10 cellular contexts compared by ENCODE assay signal in the genomic region with DNA sequence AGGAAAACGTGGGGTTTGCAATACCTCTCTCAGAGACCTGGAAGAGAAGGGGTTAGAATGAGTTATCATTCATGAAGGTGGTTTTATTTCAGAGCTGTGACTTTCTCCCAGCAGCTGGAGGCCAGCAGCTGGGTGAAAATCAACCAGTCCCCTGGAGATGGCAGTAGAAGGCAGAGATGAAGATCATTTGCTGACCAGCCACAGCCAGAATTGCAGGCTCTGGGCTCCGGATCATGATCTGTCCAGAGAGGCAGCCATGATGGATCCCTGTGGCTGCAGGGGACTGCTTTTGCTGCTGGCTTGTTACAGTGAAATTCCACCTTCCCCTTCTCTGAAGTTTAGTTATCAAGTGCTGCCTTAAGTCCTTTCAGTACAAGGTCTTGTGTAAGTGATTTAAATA. TPM values are rescaled to one million over a fixed set of nuclear protein-coding genes. Genes with fewer than 3 reads are reported as not detected.
DNase-seq lines count a peak whose midpoint lies in the region; ATAC-seq, FAIRE-seq and TF ChIP-seq lines count a peak whose summit lies in the region.
"Had no signal": no experiment of that assay in that cellular context is flagged by ENCODE, and none has a peak within 500 bp of the region (broad histone marks: within the 10 kb centered on the region; RNA-seq: fewer than 3 reads in every experiment).

No MANE protein-coding gene starts in this region.

- H3K4me1 ChIP-seq in A549 (no peaks in the 10 kb centered on the region), adipocyte (ENCODE audit: control insufficient read depth, insufficient read depth, low read length) (no peaks in the 10 kb centered on the region), kidney (ENCODE audit: control insufficient read depth in 1 of 2, insufficient read depth in 1 of 2, low read depth in 1 of 2, low read length in 2 of 2) (no peaks in the 10 kb centered on the region)

- CTCF ChIA-PET in A549 (lab: Yijun Ruan, JAX) (no interaction called here), HEK293T (lab: Yijun Ruan, JAX) (interaction anchor here (0.6 kb wide), 1 partner anchor 20 kb away, joined by 3 read pairs; no protein-coding TSS in a partner anchor)

- 5% methylated on average over 2 of the region's 2 CpGs for WGBS in A549 (ENCODE audit: missing lambda C conversion rate)

- POLR2A ChIA-PET in A549 (lab: Yijun Ruan, JAX): no interaction called here
- POLR2A ChIA-PET in HEK293T (lab: Yijun Ruan, JAX): no interaction called here

- H3K36me3 ChIP-seq in adipocyte (ENCODE audit: control insufficient read depth, insufficient read depth, low read length, severe bottlenecking): no peaks in the 10 kb centered on the region
- H3K36me3 ChIP-seq in kidney (ENCODE audit: control insufficient read depth in 1 of 2, insufficient read depth in 2 of 2, low read length in 2 of 2): no peaks in the 10 kb centered on the region

- no peaks in the 10 kb centered on the region for H3K9me3 ChIP-seq in A549
- no peaks in the 10 kb centered on the region for H3K9me3 ChIP-seq in adipocyte (ENCODE audit: control insufficient read depth, low read length)
- H3K9me3 ChIP-seq in kidney (ENCODE audit: control insufficient read depth in 1 of 2, low read length in 2 of 2): no peaks in the 10 kb centered on the region

- DNase-seq in A549 (ENCODE audit: low read depth in 1 of 2, low spot score in 1 of 2) (peak; percentile 7 to 21), HEK293T (ENCODE audit: extremely low spot score) (peak; percentile 56), adipocyte (ENCODE audit: low read depth) (peak; percentile 25), kidney (no peak), NCI-H2029 treated with DMSO at 0.1 percent for 48 hours (lab: John Stamatoyannopoulos, UW) (no peak), activated T-cell treated with anti-CD3 and anti-CD28 coated beads for 4 hours (no peak)
- DNase-seq: activated CD4-positive, alpha-beta T cell treated with anti-CD3 and anti-CD28 coated beads, Interleukin-2, amount 10 ng/mL, durations not matched to agents 7 days and 5 days; CD4-positive, CD25-positive, alpha-beta regulatory T cell had no signal

- TF ChIP-seq POLR2A in A549 (IDR thresholded peaks at IDR 0.05; ENCODE audit: low read length): no peak

- FAIRE-seq in A549 (lab: Jason Lieb, UNC) (no peak), kidney (lab: Jason Lieb, UNC) (no peak)

- peak; percentile 68 to 84; a peak in 4 of 6 replicates for ATAC-seq in A549
- no peak for ATAC-seq in esophagus mucosa
- ATAC-seq in HG03159 (IDR thresholded peaks at IDR 0.05; ENCODE audit: unreplicated experiment): no peak

- H3K9ac ChIP-seq in adipocyte (ENCODE audit: low read length) (no peak overlapping the region), kidney (ENCODE audit: low read length in 2 of 2) (no peak overlapping the region)

- peak in 1 of 2 experiments; percentile 28; a peak in 2 of 5 replicates for TF ChIP-seq RAD21 in A549 (conservative IDR thresholded peaks at IDR 0.05 in 1 of 2, IDR thresholded peaks at IDR 0.05 in 1 of 2)

- H3K4me3 ChIP-seq in A549 (no peak overlapping the region), adipocyte (ENCODE audit: low read length) (no peak overlapping the region), kidney (ENCODE audit: low read length in 2 of 2) (no peak overlapping the region)

- H3K27me3 ChIP-seq in adipocyte (replicated peaks; ENCODE audit: control insufficient read depth, insufficient read depth, low read length): peaks cover 36% of the 10 kb centered on the region

- H3K4me2 ChIP-seq in A549: no peak overlapping the region

- TF ChIP-seq EP300 in A549 (IDR thresholded peaks at IDR 0.05): no peak

- intact Hi-C loops in kidney (cut with DNase I): no loop called here

- no peak overlapping the region for H3K27ac ChIP-seq in A549
- no peak overlapping the region for H3K27ac ChIP-seq in kidney (ENCODE audit: low read depth in 2 of 2, low read length in 2 of 2)

- no peak for TF ChIP-seq CTCF in A549 (IDR thresholded peaks at IDR 0.05)
- peak; percentile 35 for TF ChIP-seq CTCF in kidney (IDR thresholded peaks at IDR 0.05; ENCODE audit: borderline replicate concordance, extremely low read depth, insufficient read depth)

TF ChIP-seq in A549, 52 proteins besides CTCF, POLR2A, EP300 and RAD21:
- TF ChIP-seq, protein P1, sequence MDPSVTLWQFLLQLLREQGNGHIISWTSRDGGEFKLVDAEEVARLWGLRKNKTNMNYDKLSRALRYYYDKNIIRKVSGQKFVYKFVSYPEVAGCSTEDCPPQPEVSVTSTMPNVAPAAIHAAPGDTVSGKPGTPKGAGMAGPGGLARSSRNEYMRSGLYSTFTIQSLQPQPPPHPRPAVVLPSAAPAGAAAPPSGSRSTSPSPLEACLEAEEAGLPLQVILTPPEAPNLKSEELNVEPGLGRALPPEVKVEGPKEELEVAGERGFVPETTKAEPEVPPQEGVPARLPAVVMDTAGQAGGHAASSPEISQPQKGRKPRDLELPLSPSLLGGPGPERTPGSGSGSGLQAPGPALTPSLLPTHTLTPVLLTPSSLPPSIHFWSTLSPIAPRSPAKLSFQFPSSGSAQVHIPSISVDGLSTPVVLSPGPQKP (IDR thresholded peaks at IDR 0.05; ENCODE audit: low read depth, low read length): no peak
- TF ChIP-seq FOXS1 (CRISPR knock-in tag; IDR thresholded peaks at IDR 0.05) (no peak), MYC (IDR thresholded peaks at IDR 0.05; ENCODE audit: borderline replicate concordance, low read length) (no peak), FOSL2 (IDR thresholded peaks at IDR 0.05) (no peak), FOSL2 (CRISPR knock-in tag; IDR thresholded peaks at IDR 0.05) (no peak), NFE2L2 (conservative IDR thresholded peaks at IDR 0.05; ENCODE audit: low read length) (no peak), RFX5 (IDR thresholded peaks at IDR 0.05) (no peak), ZSCAN20 (CRISPR knock-in tag; IDR thresholded peaks at IDR 0.05) (no peak), MAFK (IDR thresholded peaks at IDR 0.05; ENCODE audit: partially characterized antibody) (no peak)
- TF ChIP-seq, protein P2, sequence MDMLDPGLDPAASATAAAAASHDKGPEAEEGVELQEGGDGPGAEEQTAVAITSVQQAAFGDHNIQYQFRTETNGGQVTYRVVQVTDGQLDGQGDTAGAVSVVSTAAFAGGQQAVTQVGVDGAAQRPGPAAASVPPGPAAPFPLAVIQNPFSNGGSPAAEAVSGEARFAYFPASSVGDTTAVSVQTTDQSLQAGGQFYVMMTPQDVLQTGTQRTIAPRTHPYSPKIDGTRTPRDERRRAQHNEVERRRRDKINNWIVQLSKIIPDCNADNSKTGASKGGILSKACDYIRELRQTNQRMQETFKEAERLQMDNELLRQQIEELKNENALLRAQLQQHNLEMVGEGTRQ (IDR thresholded peaks at IDR 0.05): no peak

TF ChIP-seq in HEK293T, 16 proteins besides CTCF, POLR2A, EP300 and RAD21:
- TF ChIP-seq FOXM1 (IDR thresholded peaks at IDR 0.05; ENCODE audit: borderline replicate concordance): no peak
- no peak for TF ChIP-seq L3MBTL2 (conservative IDR thresholded peaks at IDR 0.05)
- no peak for TF ChIP-seq SUZ12 (IDR thresholded peaks at IDR 0.05)
- no peak for TF ChIP-seq CTBP1 (IDR thresholded peaks at IDR 0.05; ENCODE audit: borderline replicate concordance)
- no peak for TF ChIP-seq SP1 (IDR thresholded peaks at IDR 0.05)
- no peak for TF ChIP-seq BHLHE40 (IDR thresholded peaks at IDR 0.05; ENCODE audit: borderline replicate concordance)
- TF ChIP-seq, protein P3, sequence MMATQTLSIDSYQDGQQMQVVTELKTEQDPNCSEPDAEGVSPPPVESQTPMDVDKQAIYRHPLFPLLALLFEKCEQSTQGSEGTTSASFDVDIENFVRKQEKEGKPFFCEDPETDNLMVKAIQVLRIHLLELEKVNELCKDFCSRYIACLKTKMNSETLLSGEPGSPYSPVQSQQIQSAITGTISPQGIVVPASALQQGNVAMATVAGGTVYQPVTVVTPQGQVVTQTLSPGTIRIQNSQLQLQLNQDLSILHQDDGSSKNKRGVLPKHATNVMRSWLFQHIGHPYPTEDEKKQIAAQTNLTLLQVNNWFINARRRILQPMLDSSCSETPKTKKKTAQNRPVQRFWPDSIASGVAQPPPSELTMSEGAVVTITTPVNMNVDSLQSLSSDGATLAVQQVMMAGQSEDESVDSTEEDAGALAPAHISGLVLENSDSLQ (IDR thresholded peaks at IDR 0.05): no peak
- no peak for TF ChIP-seq LEF1 (IDR thresholded peaks at IDR 0.05; ENCODE audit: borderline replicate concordance)
- TF ChIP-seq FOXK2 (IDR thresholded peaks at IDR 0.05): no peak
- no peak for TF ChIP-seq TARDBP (IDR thresholded peaks at IDR 0.05)
- no peak for TF ChIP-seq ARNT (IDR thresholded peaks at IDR 0.05)
- no peak for TF ChIP-seq NFRKB (IDR thresholded peaks at IDR 0.05)
- no peak for TF ChIP-seq ZNF384 (IDR thresholded peaks at IDR 0.05)
- no peak for TF ChIP-seq FOXA1 (IDR thresholded peaks at IDR 0.05)
- no peak for TF ChIP-seq ELF4 (IDR thresholded peaks at IDR 0.05)
- TF ChIP-seq HDGF (IDR thresholded peaks at IDR 0.05; ENCODE audit: borderline replicate concordance): no peak

RNA-seq across cellular contexts. Expression of a gene that starts 46.9 kb away (rescaled TPM):
- polyA plus RNA-seq in A549 (2011; rRNA removed): 17.7 and 18.6 TPM in 2 replicates
- polyA plus RNA-seq in A549 (2012; cell fraction: cytosol; rRNA removed): 5.3 and 7.7 TPM in 2 replicates
- polyA plus RNA-seq in A549 (2012; cell fraction: nucleus; rRNA removed): 5.0 and 7.9 TPM in 2 replicates
- 11.2 to 12.2 TPM (median 11.3 TPM) in 3 replicates for polyA plus RNA-seq in A549 (2017; fragmentation: RNase III; extraction: RNeasy Plus Mini Kit Qiagen cat#74134 plus additional on column Dnase treatment)
- polyA minus RNA-seq in A549 (2011; rRNA and poly(A)+ RNA removed): 12.1 and 17.5 TPM in 2 replicates
- total RNA-seq in kidney: 26.9 TPM
- polyA plus RNA-seq in kidney (ENCODE audit: insufficient read depth, low read depth, low replicate concordance): 7.9 TPM
- total RNA-seq in esophagus mucosa: 17.5 TPM

Comparison
In these comparisons a context has a peak if more than half of its experiments do, and no peak if none do; other contexts are left out.
1. ATAC-seq: peak in A549 (2 of 2); none in esophagus mucosa (single experiment) and HG03159 (single experiment).
2. DNase-seq: peak in A549 (2 of 2), HEK293T (single experiment) and adipocyte (single experiment); none in kidney (single experiment), NCI-H2029 treated with DMSO at 0.1 percent for 48 hours (single experiment) and activated T-cell treated with anti-CD3 and anti-CD28 coated beads for 4 hours (single experiment).